In genomic region chr7:106747301-106747700, GRCh38 we compare ENCODE assay signal across 7 cellular contexts.
DNase-seq lines count a peak whose midpoint lies in the region; ATAC-seq and TF ChIP-seq lines count a peak whose summit lies in the region.
"Not testable (repeated sequence)": the region's sequence is repeated elsewhere in the genome, so short reads cannot be mapped to it uniquely, and the experiment has no call there.

No MANE protein-coding gene starts in this region.

- H3K27me3 ChIP-seq in GM23248 (replicated peaks; ENCODE audit: insufficient read depth); left ventricle myocardium inferior (ENCODE audit: low read depth); mesenchymal stem cell (ENCODE audit: control insufficient read depth in 1 of 2, insufficient read depth in 1 of 2, low read length in 2 of 2); sigmoid colon; thoracic aorta (replicated peaks; ENCODE audit: insufficient read depth): not testable (repeated sequence)

- not testable (repeated sequence) for H4K8ac ChIP-seq in mesenchymal stem cell (ENCODE audit: low read length)

- H3K79me2 ChIP-seq in GM23248 (ENCODE audit: insufficient read depth), result not testable (repeated sequence)

- TF ChIP-seq CTCF in coronary artery (IDR thresholded peaks at IDR 0.05); left ventricle myocardium inferior (IDR thresholded peaks at IDR 0.05; ENCODE audit: borderline replicate concordance); sigmoid colon (IDR thresholded peaks at IDR 0.05); thoracic aorta (IDR thresholded peaks at IDR 0.05): not testable (repeated sequence)

- H4K20me1 ChIP-seq in GM23248 (ENCODE audit: insufficient read depth), result not testable (repeated sequence)

- not testable (repeated sequence) for TF ChIP-seq POLR2A in sigmoid colon (IDR thresholded peaks at IDR 0.05)

- H2AFZ ChIP-seq in GM23248, result peak overlapping the region; percentile 73
- H2AFZ ChIP-seq in mesenchymal stem cell (ENCODE audit: low read depth, low read length), result not testable (repeated sequence)

- peak overlapping the region; percentile 12; the same call in 1 of the 2 replicates for H3K4me3 ChIP-seq in GM23248
- not testable (repeated sequence) for H3K4me3 ChIP-seq in coronary artery; left ventricle myocardium inferior; mesenchymal stem cell (ENCODE audit: insufficient read depth in 1 of 2, low read depth in 1 of 2, low read length in 2 of 2); sigmoid colon
- peak overlapping the region; percentile 43 for H3K4me3 ChIP-seq in thoracic aorta

- H3K9ac ChIP-seq in GM23248, result peak overlapping the region; percentile 12; the same call in 1 of the 2 replicates
- peak overlapping the region; percentile 44 for H3K9ac ChIP-seq in mesenchymal stem cell (ENCODE audit: low read length)

- not testable (repeated sequence) for H3K4ac ChIP-seq in mesenchymal stem cell (ENCODE audit: low read depth in 1 of 2, low read length in 2 of 2)

- H3K18ac ChIP-seq in mesenchymal stem cell (ENCODE audit: low read depth in 1 of 2, low read length in 2 of 2), result not testable (repeated sequence)

- H2BK12ac ChIP-seq in mesenchymal stem cell (ENCODE audit: low read length in 2 of 2), result not testable (repeated sequence)

- H3F3A ChIP-seq in GM23248 (ENCODE audit: insufficient read depth), result not testable (repeated sequence)

- not testable (repeated sequence) for TF ChIP-seq EP300 in sigmoid colon (IDR thresholded peaks at IDR 0.05)

- H2BK15ac ChIP-seq in mesenchymal stem cell (ENCODE audit: low read depth, poor library complexity, severe bottlenecking), result not testable (repeated sequence)

- H3K36me3 ChIP-seq in GM23248 (ENCODE audit: low read depth); left ventricle myocardium inferior; mesenchymal stem cell (ENCODE audit: control insufficient read depth in 1 of 2, insufficient read depth in 2 of 2, low read depth in 1 of 2, low read length in 2 of 2); sigmoid colon; thoracic aorta: not testable (repeated sequence)

- not testable (repeated sequence) for H2AK5ac ChIP-seq in mesenchymal stem cell (ENCODE audit: low read length, severe bottlenecking)

- DNase-seq in GM23248; coronary artery (ENCODE audit: low spot score); left ventricle myocardium inferior; mesenchymal stem cell; sigmoid colon; thoracic aorta (ENCODE audit: low spot score): not testable (repeated sequence)
- peak; percentile 11 for DNase-seq in NOMO-1 treated with DMSO at 0.1 percent for 48 hours (lab: John Stamatoyannopoulos, UW; ENCODE audit: unreplicated experiment)

- not testable (repeated sequence) for H2BK5ac ChIP-seq in mesenchymal stem cell (ENCODE audit: low read depth, low read length, poor library complexity, severe bottlenecking)

- not testable (repeated sequence) for H4K91ac ChIP-seq in mesenchymal stem cell (ENCODE audit: low read length)

- not testable (repeated sequence) for H3K27ac ChIP-seq in GM23248; mesenchymal stem cell (ENCODE audit: low read length, poor library complexity, severe bottlenecking)
- H3K27ac ChIP-seq in coronary artery (peak overlapping the region; percentile 9 to 27), left ventricle myocardium inferior (replicated peaks) (peak overlapping the region; percentile 4), sigmoid colon (peak overlapping the region in 3 of 4 donors; percentile 22 to 50 (median 35)), thoracic aorta (peak overlapping the region in 1 of 2 donors; percentile 32)

- not testable (repeated sequence) for H3K9me3 ChIP-seq in GM23248 (ENCODE audit: low read depth); left ventricle myocardium inferior (replicated peaks); mesenchymal stem cell (ENCODE audit: control insufficient read depth, low read length); sigmoid colon; thoracic aorta

- H3K9me2 ChIP-seq in GM23248 (ENCODE audit: insufficient read depth), result not testable (repeated sequence)

- not testable (repeated sequence) for H3K14ac ChIP-seq in mesenchymal stem cell (ENCODE audit: low read length in 2 of 2)

- in situ Hi-C loops in GM23248 (cut with MboI), result not testable (repeated sequence)

- intact Hi-C loops in left ventricle myocardium inferior (cut with micrococcal nuclease), result loop anchor here (5.0 kb wide), 1 partner anchor 575 kb away; no protein-coding TSS in a partner anchor
- intact Hi-C loops in sigmoid colon (cut with DNase I), result not testable (repeated sequence)

- peak overlapping the region; percentile 20 for H3K4me2 ChIP-seq in GM23248 (ENCODE audit: unreplicated experiment)
- H3K4me2 ChIP-seq in mesenchymal stem cell (ENCODE audit: low read length, poor library complexity, severe bottlenecking), result not testable (repeated sequence)

- not testable (repeated sequence) for H3K23ac ChIP-seq in mesenchymal stem cell (ENCODE audit: low read length in 2 of 2)

- not testable (repeated sequence) for H3K79me1 ChIP-seq in mesenchymal stem cell (replicated peaks; ENCODE audit: low read length, poor library complexity, severe bottlenecking)

- not testable (repeated sequence) for ATAC-seq in thoracic aorta (ENCODE audit: insufficient number of reproducible peaks, low FRiP score, low read depth)

- 2 to 18% methylated on average over 2 of the region's 2 CpGs for WGBS in GM23248 (ENCODE audit: low coverage in 1 of 2, low lambda C conversion rate in 2 of 2, missing lambda C conversion rate in 2 of 2), 2 experiments
- 98% methylated on average over 2 of the region's 2 CpGs for WGBS in mesenchymal stem cell
- WGBS in sigmoid colon, 2 donors, result 48 to 90% methylated on average over 2 of the region's 2 CpGs

- not testable (repeated sequence) for H3K4me1 ChIP-seq in GM23248 (ENCODE audit: insufficient read depth); mesenchymal stem cell (ENCODE audit: control insufficient read depth, insufficient read depth, low read depth, low read length)
- peaks cover 10% of the 10 kb centered on the region for H3K4me1 ChIP-seq in left ventricle myocardium inferior
- H3K4me1 ChIP-seq in sigmoid colon, result peaks cover 0 to 12% (median 10%) of the 10 kb centered on the region in 4 donors
- H3K4me1 ChIP-seq in thoracic aorta (ENCODE audit: control insufficient read depth in 1 of 2, low read depth in 2 of 2), result peaks cover 0 to 16% of the 10 kb centered on the region in 2 donors

- not testable (repeated sequence) for H2BK120ac ChIP-seq in mesenchymal stem cell (ENCODE audit: low read depth, low read length)
